ENCODE assay signal across 1 cellular context in genomic region chr7:135994466-135995205, GRCh38.
TF ChIP-seq lines count a peak whose summit lies in the region.

No MANE protein-coding gene starts in this region.

TF ChIP-seq in IMR-90, 13 proteins besides CTCF, POLR2A, EP300 and RAD21:
- TF ChIP-seq CEBPB (IDR thresholded peaks at IDR 0.05; ENCODE audit: low read depth, low read length) (no peak), MAFK (IDR thresholded peaks at IDR 0.05; ENCODE audit: low read depth, low read length) (peak; percentile 96), NFE2L2 (IDR thresholded peaks at IDR 0.05; ENCODE audit: low read depth, low read length) (peak; percentile 8; the same call in 1 of the 2 replicates)
- TF ChIP-seq, protein P1, sequence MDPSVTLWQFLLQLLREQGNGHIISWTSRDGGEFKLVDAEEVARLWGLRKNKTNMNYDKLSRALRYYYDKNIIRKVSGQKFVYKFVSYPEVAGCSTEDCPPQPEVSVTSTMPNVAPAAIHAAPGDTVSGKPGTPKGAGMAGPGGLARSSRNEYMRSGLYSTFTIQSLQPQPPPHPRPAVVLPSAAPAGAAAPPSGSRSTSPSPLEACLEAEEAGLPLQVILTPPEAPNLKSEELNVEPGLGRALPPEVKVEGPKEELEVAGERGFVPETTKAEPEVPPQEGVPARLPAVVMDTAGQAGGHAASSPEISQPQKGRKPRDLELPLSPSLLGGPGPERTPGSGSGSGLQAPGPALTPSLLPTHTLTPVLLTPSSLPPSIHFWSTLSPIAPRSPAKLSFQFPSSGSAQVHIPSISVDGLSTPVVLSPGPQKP (IDR thresholded peaks at IDR 0.05; ENCODE audit: borderline replicate concordance, low read depth, low read length): no peak
